13 cellular contexts compared by ENCODE assay signal in genomic region chr7:89837515-89837914, GRCh38.
DNase-seq lines count a peak whose midpoint lies in the region; ATAC-seq, FAIRE-seq and TF ChIP-seq lines count a peak whose summit lies in the region.
"Had no signal": no experiment of that assay in that cellular context is flagged by ENCODE, and none has a peak within 500 bp of the region (broad histone marks: within the 10 kb centered on the region; RNA-seq: fewer than 3 reads in every experiment).

No MANE protein-coding gene starts in this region.

- peaks cover 9% of the 10 kb centered on the region for H3K4me1 Mint-ChIP-seq in astrocyte (ENCODE audit: low read depth, unreplicated experiment)
- H3K4me1 Mint-ChIP-seq in T-cell, result peaks cover 0 to 2% (median 0%) of the 10 kb centered on the region in 3 donors
- H3K4me1 Mint-ChIP-seq: T-helper 17 cell had no signal

- no peak overlapping the region for H3K27ac ChIP-seq in astrocyte (ENCODE audit: low read depth, low read length)
- H3K27ac ChIP-seq: sigmoid colon, thyroid gland had no signal

- H3K4me3 Mint-ChIP-seq in astrocyte (ENCODE audit: unreplicated experiment), result no peak overlapping the region
- H3K4me3 Mint-ChIP-seq in T-cell, result no peak overlapping the region
- H3K4me3 Mint-ChIP-seq: T-helper 17 cell had no signal

- no peak overlapping the region for H3K4me2 ChIP-seq in astrocyte (ENCODE audit: low read length)

- H3K4me3 ChIP-seq in astrocyte (ENCODE audit: insufficient read depth, low read depth, low read length), result no peak overlapping the region
- H3K4me3 ChIP-seq in kidney epithelial cell (ENCODE audit: low read depth, low read length), result no peak overlapping the region
- H3K4me3 ChIP-seq: sigmoid colon, thyroid gland had no signal

- H3K4me1 ChIP-seq in astrocyte (ENCODE audit: insufficient read depth, low read length), result no peaks in the 10 kb centered on the region
- H3K4me1 ChIP-seq: sigmoid colon, thyroid gland had no signal

- TF ChIP-seq CTCF in astrocyte (IDR thresholded peaks at IDR 0.05; ENCODE audit: insufficient read depth, low read depth, low read length) (no peak), kidney epithelial cell (IDR thresholded peaks at IDR 0.05; ENCODE audit: insufficient read depth, low read length, poor library complexity, severe bottlenecking) (no peak), GM13977 (IDR thresholded peaks at IDR 0.05; ENCODE audit: extremely low read depth, insufficient read depth, missing control alignments) (no peak), GM10248 (IDR thresholded peaks at IDR 0.05; ENCODE audit: control extremely low read depth, extremely low read depth, low read depth, missing control alignments) (no peak)

- no peaks in the 10 kb centered on the region for H3K9me3 ChIP-seq in astrocyte (ENCODE audit: insufficient read depth, low read depth, low read length)
- H3K9me3 ChIP-seq: sigmoid colon, thyroid gland had no signal

- no peak overlapping the region for H3K9ac ChIP-seq in astrocyte (ENCODE audit: low read length)

- DNase-seq in ACHN, result peak; percentile 23
- peak; percentile 2 for DNase-seq in M059J (ENCODE audit: low read depth)
- peak; percentile 4 for DNase-seq in astrocyte (ENCODE audit: low read depth)
- DNase-seq in kidney epithelial cell (ENCODE audit: low read depth), result peak; percentile 35
- DNase-seq in activated naive CD4-positive, alpha-beta T cell treated with anti-CD3 and anti-CD28 coated beads, Interleukin-2, amount 50 U/mL, for 16 hours, result no peak
- DNase-seq in T-cell, result no peak
- DNase-seq in GM13977 (ENCODE audit: low spot score), result no peak
- DNase-seq in GM10248 (ENCODE audit: extremely low spot score), result no peak
- DNase-seq: effector CD8-positive, alpha-beta T cell; NCI-H1092; sigmoid colon; T-helper 17 cell; thyroid gland had no signal

- no peak overlapping the region for H2AFZ ChIP-seq in astrocyte (ENCODE audit: low read depth, low read length)

- no peaks in the 10 kb centered on the region for H3K79me2 ChIP-seq in astrocyte (ENCODE audit: insufficient read depth, low read length)

- H3K27me3 ChIP-seq in astrocyte (ENCODE audit: insufficient read depth, low read length) (no peaks in the 10 kb centered on the region), kidney epithelial cell (ENCODE audit: control insufficient read depth, insufficient read depth, low read length) (no peaks in the 10 kb centered on the region)
- H3K27me3 ChIP-seq: sigmoid colon, thyroid gland had no signal

- no peaks in the 10 kb centered on the region for H3K9me3 Mint-ChIP-seq in astrocyte (ENCODE audit: unreplicated experiment)
- H3K9me3 Mint-ChIP-seq in T-cell, result no peaks in the 10 kb centered on the region

- no peaks in the 10 kb centered on the region for H4K20me1 ChIP-seq in astrocyte (ENCODE audit: insufficient read depth, low read length)

- H3K27me3 Mint-ChIP-seq in astrocyte (ENCODE audit: low read depth, unreplicated experiment) (no peaks in the 10 kb centered on the region), T-cell (no peaks in the 10 kb centered on the region)
- H3K27me3 Mint-ChIP-seq: T-helper 17 cell had no signal

- in situ Hi-C loops in ACHN (cut with HindIII; ENCODE audit: low pct_ligation_motif_present, low pct_unique_long_range_greater_than_20kb, low sequenced_read_pairs) (no loop called here), GM13977 (cut with MboI; ENCODE audit: low pct_unique_long_range_greater_than_20kb, low sequenced_read_pairs, unreplicated experiment) (no loop called here)

- ATAC-seq in T-cell (replicated peaks in 1 of 4), result no peak
- ATAC-seq: T-helper 17 cell had no signal

- FAIRE-seq in astrocyte (lab: Jason Lieb, UNC), result no peak

- POLR2A ChIA-PET in T-cell (lab: Charles Lee), result no interaction called here
- POLR2A ChIA-PET in GM10248 (lab: Yijun Ruan, JAX), result no interaction called here

- H3K36me3 ChIP-seq in astrocyte (ENCODE audit: insufficient read depth, low read length), result no peaks in the 10 kb centered on the region
- H3K36me3 ChIP-seq in kidney epithelial cell (ENCODE audit: control insufficient read depth, insufficient read depth, low read length), result no peaks in the 10 kb centered on the region
- H3K36me3 ChIP-seq: sigmoid colon, thyroid gland had no signal

- H3K36me3 Mint-ChIP-seq in astrocyte (ENCODE audit: low read depth, unreplicated experiment) (no peaks in the 10 kb centered on the region), T-cell (no peaks in the 10 kb centered on the region)

- CTCF ChIA-PET in T-cell (lab: Charles Lee), result no interaction called here
- CTCF ChIA-PET in GM10248 (lab: Yijun Ruan, JAX), result interaction anchor here (1.0 to 1.9 kb wide), 3 partner anchors 8 to 37 kb away, joined by 3 to 4 read pairs (median 3); no protein-coding TSS in a partner anchor

- H3K27ac Mint-ChIP-seq in astrocyte (ENCODE audit: unreplicated experiment) (peak overlapping the region; percentile 11), T-cell (no peak overlapping the region)
- H3K27ac Mint-ChIP-seq: T-helper 17 cell had no signal

Comparison
In these comparisons a context has a peak if more than half of its experiments do, and no peak if none do; other contexts are left out.
1. DNase-seq: peak in ACHN (single experiment), M059J (single experiment), astrocyte (single experiment) and kidney epithelial cell (single experiment); none in activated naive CD4-positive, alpha-beta T cell treated with anti-CD3 and anti-CD28 coated beads, Interleukin-2, amount 50 U/mL, for 16 hours (single experiment), T-cell (0 of 34), GM13977 (single experiment) and GM10248 (single experiment).